ENCODE assay signal across 8 cellular contexts in the genomic region with DNA sequence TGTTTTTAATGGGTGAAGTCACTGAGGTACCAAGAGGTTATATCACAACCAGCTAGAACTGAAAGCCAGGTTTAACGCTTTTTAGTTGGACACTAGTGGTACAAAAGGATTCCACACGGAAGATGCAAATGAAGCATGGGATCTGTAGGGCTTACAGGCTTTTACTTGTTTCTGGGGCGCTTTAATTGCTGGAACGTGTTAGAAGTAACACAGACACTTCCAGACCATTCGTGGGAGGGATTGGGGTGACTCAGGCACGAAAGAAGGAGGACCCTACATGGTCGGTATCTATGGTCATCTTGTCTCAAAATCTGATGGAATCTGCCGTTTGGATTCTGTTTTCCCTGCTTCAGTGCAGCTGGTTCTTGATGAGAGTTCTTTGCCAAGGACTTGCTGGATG. TPM values are rescaled to one million over a fixed set of nuclear protein-coding genes. Genes with fewer than 3 reads are reported as not detected.
DNase-seq lines count a peak whose midpoint lies in the region; ATAC-seq, FAIRE-seq and TF ChIP-seq lines count a peak whose summit lies in the region.

No MANE protein-coding gene starts in this region.

- no peaks in the 10 kb centered on the region; the same call in none of the 2 replicates for H3K79me1 ChIP-seq in H1 (ENCODE audit: low read depth, low read length)

- no peak overlapping the region for H3K23ac ChIP-seq in H1 (ENCODE audit: insufficient read length)

- TF ChIP-seq CTCF in H1 (IDR thresholded peaks at IDR 0.05; ENCODE audit: control extremely low read depth in 1 of 3, insufficient read depth in 1 of 3, low read depth in 1 of 3, low read length in 3 of 3): no peak

- no peak overlapping the region for H4K91ac ChIP-seq in H1 (replicated peaks; ENCODE audit: insufficient read length, low read length)

- no peak overlapping the region for H2BK15ac ChIP-seq in H1 (ENCODE audit: low read length)

- H3K27ac ChIP-seq in CD8-positive, alpha-beta memory T cell (ENCODE audit: low read depth, low read length): peak overlapping the region; percentile 80
- H3K27ac ChIP-seq in H1 (ENCODE audit: low read depth, low read length): no peak overlapping the region

- H2AK5ac ChIP-seq in H1 (ENCODE audit: low read depth, low read length): no peak overlapping the region

- H2BK12ac ChIP-seq in H1 (ENCODE audit: low read depth, low read length): no peak overlapping the region

- no peak overlapping the region for H3K56ac ChIP-seq in H1 (replicated peaks; ENCODE audit: insufficient read length, low read depth, low read length)

- H2AFZ ChIP-seq in H1 (ENCODE audit: low read length): no peak overlapping the region
- no peak overlapping the region for H2AFZ ChIP-seq in neuron (ENCODE audit: low read depth, low read length)

- no peak overlapping the region for H3K14ac ChIP-seq in H1 (ENCODE audit: insufficient read length)

- H3K27ac Mint-ChIP-seq in CD8-positive, alpha-beta memory T cell: peak overlapping the region in 6 of 8 donors; percentile 6 to 84 (median 51)

- WGBS in H1 (ENCODE audit: extremely low coverage in 1 of 2, insufficient coverage in 1 of 2, insufficient read length in 1 of 2, insufficient replicate concordance in 2 of 2, low coverage in 1 of 2, low lambda C conversion rate in 2 of 2, missing lambda C conversion rate in 1 of 2), 2 experiments: 35% methylated on average over 8 of the region's 8 CpGs; no CpG with 5 or more reads in 1 of the 2 experiments

- H3K4ac ChIP-seq in H1 (replicated peaks; ENCODE audit: insufficient read length, low read depth, low read length): no peak overlapping the region

- no peak for TF ChIP-seq POLR2A in H1 (IDR thresholded peaks at IDR 0.05; ENCODE audit: control extremely low read depth in 1 of 2, low read depth in 2 of 2, low read length in 2 of 2)

- CTCF ChIA-PET in CD8-positive, alpha-beta memory T cell (lab: Charles Lee): interaction anchor here (1.5 kb wide), 1 partner anchor 363 kb away, joined by 4 read pairs; no protein-coding TSS in a partner anchor
- CTCF ChIA-PET in H1 (lab: Charles Lee; ENCODE audit: partially characterized antibody): interaction anchor here (1.1 to 2.6 kb wide), 6 partner anchors 9 to 117 kb away, joined by 3 to 11 read pairs (median 4); no protein-coding TSS in a partner anchor

- no peak for ATAC-seq in GM21619 (IDR thresholded peaks at IDR 0.05; ENCODE audit: unreplicated experiment)

- FAIRE-seq in H1 (lab: Jason Lieb, UNC): no peak

- H3K9me3 ChIP-seq in CD8-positive, alpha-beta memory T cell (ENCODE audit: low read length): no peaks in the 10 kb centered on the region
- no peaks in the 10 kb centered on the region for H3K9me3 ChIP-seq in NT2/D1 (ENCODE audit: insufficient read depth, low read length)
- H3K9me3 ChIP-seq in H1 (ENCODE audit: insufficient read depth in 2 of 2, low read depth in 1 of 2, low read length in 1 of 2): no peaks in the 10 kb centered on the region
- H3K9me3 ChIP-seq in neuron (ENCODE audit: low read length): no peaks in the 10 kb centered on the region

- H2BK20ac ChIP-seq in H1 (ENCODE audit: low read length): no peak overlapping the region

- peak overlapping the region; percentile 63 to 95 for H3K4me2 ChIP-seq in H1 (ENCODE audit: insufficient read depth in 1 of 2, low read depth in 2 of 2, low read length in 2 of 2)

- H3K4me1 Mint-ChIP-seq in CD8-positive, alpha-beta memory T cell: peaks cover 27 to 45% (median 38%) of the 10 kb centered on the region in 3 donors

- DNase-seq in CD8-positive, alpha-beta memory T cell: no peak
- DNase-seq in NT2/D1 (ENCODE audit: low read depth, low spot score) (no peak), H1 (ENCODE audit: low read depth in 1 of 2, low spot score in 2 of 2) (no peak), NCI-H510A (lab: John Stamatoyannopoulos, UW) (no peak), NCI-H2107 (lab: John Stamatoyannopoulos, UW) (no peak), hypothalamus (lab: John Stamatoyannopoulos, UW) (no peak)

- no peak overlapping the region for H4K5ac ChIP-seq in H1 (ENCODE audit: insufficient read length, low read depth, low read length)

- peak overlapping the region; percentile 82 for H3K4me3 ChIP-seq in CD8-positive, alpha-beta memory T cell (ENCODE audit: low read length)
- H3K4me3 ChIP-seq in NT2/D1 (ENCODE audit: insufficient read length, low read depth): peak overlapping the region; percentile 98
- peak overlapping the region; percentile 82 to 99 (median 90) for H3K4me3 ChIP-seq in H1 (ENCODE audit: extremely low read depth in 1 of 4, insufficient read depth in 2 of 4, low read depth in 3 of 4, low read length in 4 of 4)
- H3K4me3 ChIP-seq in neuron (ENCODE audit: low read length): peak overlapping the region; percentile 81

- H3K9me3 Mint-ChIP-seq in CD8-positive, alpha-beta memory T cell: no peaks in the 10 kb centered on the region

- peaks cover 6 to 11% of the 10 kb centered on the region in 2 donors for H3K27me3 Mint-ChIP-seq in CD8-positive, alpha-beta memory T cell

- no peak overlapping the region for H2BK5ac ChIP-seq in H1 (ENCODE audit: low read depth, low read length)

- peaks cover 18 to 32% of the 10 kb centered on the region in 2 experiments for H3K79me2 ChIP-seq in H1 (ENCODE audit: control insufficient read depth in 1 of 2, insufficient read depth in 2 of 2, low read length in 2 of 2)

- no peak overlapping the region for H3K18ac ChIP-seq in H1 (ENCODE audit: extremely low read depth, low read length)

- 0 out of 2 replicates have a peak, but pooled peaks cover 4% of the 10 kb centered on the region for H3K23me2 ChIP-seq in H1 (ENCODE audit: low read depth, low read length)

- TF ChIP-seq RAD21 in H1 (IDR thresholded peaks at IDR 0.05 in 1 of 2, conservative IDR thresholded peaks at IDR 0.05 in 1 of 2; ENCODE audit: low read depth in 2 of 2, low read length in 2 of 2): no peak

- H3K4me1 ChIP-seq in CD8-positive, alpha-beta memory T cell (ENCODE audit: insufficient read depth, low read length): peaks cover 14% of the 10 kb centered on the region
- H3K4me1 ChIP-seq in NT2/D1 (ENCODE audit: insufficient read depth, insufficient read length) (no peaks in the 10 kb centered on the region), H1 (replicated peaks in 1 of 4; ENCODE audit: control insufficient read depth in 3 of 4, insufficient read depth in 4 of 4, low read length in 3 of 4) (peaks cover 0 to 2% (median 0%) of the 10 kb centered on the region in 4 experiments; a peak in 1 of 7 replicates), neuron (ENCODE audit: insufficient read depth, low read length) (peaks cover 12% of the 10 kb centered on the region)

- H4K8ac ChIP-seq in H1 (ENCODE audit: extremely low read depth, insufficient read depth, low read length): no peak overlapping the region

- H3K36me3 ChIP-seq in CD8-positive, alpha-beta memory T cell (ENCODE audit: insufficient read depth, low read length): peaks cover 21% of the 10 kb centered on the region
- H3K36me3 ChIP-seq in NT2/D1 (ENCODE audit: insufficient read depth, insufficient read length, low read length) (peaks cover 37% of the 10 kb centered on the region), H1 (ENCODE audit: control insufficient read depth in 2 of 4, insufficient read depth in 4 of 4, low read length in 3 of 4) (peaks cover 6 to 20% (median 18%) of the 10 kb centered on the region in 4 experiments), neuron (ENCODE audit: insufficient read depth, low read length) (peaks cover 29% of the 10 kb centered on the region)

- H3K9ac ChIP-seq in NT2/D1 (ENCODE audit: insufficient read length, low read depth): peak overlapping the region; percentile 99
- H3K9ac ChIP-seq in H1 (replicated peaks in 1 of 4; ENCODE audit: extremely low read depth in 1 of 4, low read depth in 3 of 4, low read length in 3 of 4): peak overlapping the region in 2 of 4 experiments; percentile 64 to 79; a peak in 2 of 7 replicates

- H3K4me3 Mint-ChIP-seq in CD8-positive, alpha-beta memory T cell: peak overlapping the region; percentile 80 to 93 (median 84)

- POLR2A ChIA-PET in CD8-positive, alpha-beta memory T cell (lab: Charles Lee): no interaction called here
- POLR2A ChIA-PET in H1 (lab: Charles Lee; ENCODE audit: partially characterized antibody): interaction anchor here (0.9 to 1.6 kb wide), 4 partner anchors 10 to 79 kb away, joined by 3 read pairs; a partner anchor contains a TSS

- peaks cover 3 to 14% of the 10 kb centered on the region in 2 experiments for H4K20me1 ChIP-seq in H1 (replicated peaks in 1 of 2; ENCODE audit: control insufficient read depth in 1 of 2, insufficient read depth in 2 of 2, low read length in 2 of 2)

- TF ChIP-seq EP300 in H1 (IDR thresholded peaks at IDR 0.05; ENCODE audit: borderline replicate concordance in 1 of 2, low read depth in 2 of 2, low read length in 2 of 2): no peak

- no peaks in the 10 kb centered on the region for H3K27me3 ChIP-seq in CD8-positive, alpha-beta memory T cell (ENCODE audit: insufficient read depth, low read length, poor library complexity, severe bottlenecking)
- H3K27me3 ChIP-seq in NT2/D1 (ENCODE audit: insufficient read depth, insufficient read length): no peaks in the 10 kb centered on the region
- peaks cover 0 to 3% (median under 1%) of the 10 kb centered on the region in 4 experiments; a peak in 2 of 7 replicates for H3K27me3 ChIP-seq in H1 (replicated peaks in 1 of 4; ENCODE audit: control insufficient read depth in 3 of 4, extremely low read depth in 1 of 4, insufficient read depth in 3 of 4, low read length in 3 of 4)
- no peaks in the 10 kb centered on the region for H3K27me3 ChIP-seq in neuron (ENCODE audit: insufficient read depth, low read length)

- H3K36me3 Mint-ChIP-seq in CD8-positive, alpha-beta memory T cell: peaks cover 0 to 37% (median 6%) of the 10 kb centered on the region in 3 donors

- no peak overlapping the region for H2BK120ac ChIP-seq in H1 (replicated peaks; ENCODE audit: low read depth, low read length)

RNA-seq across cellular contexts. Expression of a gene that starts 1.0 kb away (rescaled TPM):
- 10 to 100 TPM; 92.6 to 94.6 TPM for total RNA-seq in CD8-positive, alpha-beta memory T cell
- polyA plus RNA-seq in CD8-positive, alpha-beta memory T cell: 44.9 TPM
- 103 and 108 TPM in 2 replicates for total RNA-seq in H1 (2021; fragmentation: NEBNext Ultra II Directional; extraction: Animal tissue kit (Norgen Biotek cat#: 25700))
- 75.3 and 86.9 TPM in 2 replicates for polyA plus RNA-seq in H1 (2011; rRNA removed)
- polyA plus RNA-seq in H1 (2011; cell fraction: cytosol; rRNA removed): 100 TPM
- 111 TPM for polyA plus RNA-seq in H1 (2011; cell fraction: nucleus; rRNA removed)
- 87.6 to 97.6 TPM (median 91.7 TPM) in 4 replicates for polyA plus RNA-seq in H1 (2012, experiment 1 of 2)
- 83.3 TPM for polyA plus RNA-seq in H1 (2012, experiment 2 of 2)
- 64.5 TPM for polyA plus RNA-seq in H1 (2013, experiment 1 of 2)
- polyA plus RNA-seq in H1 (2013, experiment 2 of 2): 68.0 TPM
- polyA minus RNA-seq in H1 (2011; rRNA and poly(A)+ RNA removed): 91.6 and 96.9 TPM in 2 replicates
- 38.1 TPM for polyA minus RNA-seq in H1 (2011; cell fraction: cytosol; rRNA and poly(A)+ RNA removed)
- 51.1 TPM for polyA minus RNA-seq in H1 (2011; cell fraction: nucleus; rRNA and poly(A)+ RNA removed)

RNA-seq across cellular contexts. Expression of a gene that starts 12.6 kb away (rescaled TPM):
- total RNA-seq in CD8-positive, alpha-beta memory T cell: 1 to 10 TPM; 1.0 to 1.8 TPM
- polyA plus RNA-seq in CD8-positive, alpha-beta memory T cell: 0.46 TPM
- 4.1 and 4.9 TPM in 2 replicates for total RNA-seq in H1 (2021; fragmentation: NEBNext Ultra II Directional; extraction: Animal tissue kit (Norgen Biotek cat#: 25700))
- 2.4 and 4.3 TPM in 2 replicates for polyA plus RNA-seq in H1 (2011; rRNA removed)
- 3.8 TPM for polyA plus RNA-seq in H1 (2011; cell fraction: cytosol; rRNA removed)
- 3.8 TPM for polyA plus RNA-seq in H1 (2011; cell fraction: nucleus; rRNA removed)
- polyA plus RNA-seq in H1 (2012, experiment 1 of 2): 1.9 to 3.7 TPM (median 3.2 TPM) in 4 replicates
- 3.3 TPM for polyA plus RNA-seq in H1 (2012, experiment 2 of 2)
- 3.1 TPM for polyA plus RNA-seq in H1 (2013, experiment 1 of 2)
- 3.0 TPM for polyA plus RNA-seq in H1 (2013, experiment 2 of 2)
- polyA minus RNA-seq in H1 (2011; rRNA and poly(A)+ RNA removed): 0.71 and 1.2 TPM in 2 replicates
- 2.1 TPM for polyA minus RNA-seq in H1 (2011; cell fraction: cytosol; rRNA and poly(A)+ RNA removed)
- 2.0 TPM for polyA minus RNA-seq in H1 (2011; cell fraction: nucleus; rRNA and poly(A)+ RNA removed)
